Comparison of ENCODE assay signal across 10 cellular contexts in genomic region chr14:76546426-76547221, GRCh38.
DNase-seq lines count a peak whose midpoint lies in the region; ATAC-seq and TF ChIP-seq lines count a peak whose summit lies in the region.
"Had no signal": no experiment of that assay in that cellular context is flagged by ENCODE, and none has a peak within 500 bp of the region (broad histone marks: within the 10 kb centered on the region; RNA-seq: fewer than 3 reads in every experiment).

No MANE protein-coding gene starts in this region.

- TF ChIP-seq POLR2A in esophagus squamous epithelium (IDR thresholded peaks at IDR 0.05), result no peak

- peaks cover 1% of the 10 kb centered on the region for H3K27me3 Mint-ChIP-seq in GM23338 (ENCODE audit: insufficient read depth, low read depth, poor library complexity)
- peaks cover 7% of the 10 kb centered on the region for H3K27me3 Mint-ChIP-seq in type B pancreatic cell

- DNase-seq in Caki2 (ENCODE audit: low read depth) (peak; percentile 13), GM23338 (ENCODE audit: low spot score) (peak; percentile 87), NOMO-1 treated with dmso at 0.1 percent for 144 hours (lab: John Stamatoyannopoulos, UW; ENCODE audit: unreplicated experiment) (peak; percentile 11), esophagus squamous epithelium (lab: John Stamatoyannopoulos, UW) (no peak), type B pancreatic cell (ENCODE audit: extremely low spot score, unreplicated experiment) (no peak), mucosa of gallbladder (ENCODE audit: low spot score) (no peak), T-helper 9 cell (no peak)

- H3K4me3 ChIP-seq in GM23338 (no peak overlapping the region), esophagus squamous epithelium (no peak overlapping the region)
- H3K4me3 ChIP-seq: SK-N-MC had no signal

- H3K4me1 Mint-ChIP-seq in GM23338, result peaks cover 19% of the 10 kb centered on the region
- peaks cover 21% of the 10 kb centered on the region for H3K4me1 Mint-ChIP-seq in type B pancreatic cell (ENCODE audit: unreplicated experiment)
- H3K4me1 Mint-ChIP-seq: memory B cell had no signal

- no peaks in the 10 kb centered on the region for H4K20me1 ChIP-seq in GM23338 (replicated peaks; ENCODE audit: insufficient read depth)

- no peak overlapping the region for H2AFZ ChIP-seq in GM23338

- H3F3A ChIP-seq in GM23338 (replicated peaks; ENCODE audit: low read depth), result no peaks in the 10 kb centered on the region

- H3K4me3 Mint-ChIP-seq in GM23338 (no peak overlapping the region), type B pancreatic cell (no peak overlapping the region)
- H3K4me3 Mint-ChIP-seq: memory B cell had no signal

- H3K4me1 ChIP-seq in GM23338 (ENCODE audit: insufficient read depth) (peaks cover 11% of the 10 kb centered on the region), esophagus squamous epithelium (peaks cover 0 to 24% (median 3%) of the 10 kb centered on the region in 3 donors)

- H3K27me3 ChIP-seq in GM23338 (ENCODE audit: insufficient read depth) (no peaks in the 10 kb centered on the region), esophagus squamous epithelium (peaks cover 0 to 33% (median 0%) of the 10 kb centered on the region in 4 donors)

- H3K9me2 ChIP-seq in GM23338 (ENCODE audit: insufficient read depth), result no peaks in the 10 kb centered on the region

- TF ChIP-seq CTCF in GM23338 (conservative IDR thresholded peaks at IDR 0.05; ENCODE audit: low read depth in 2 of 2) (peak; percentile 91), esophagus squamous epithelium (IDR thresholded peaks at IDR 0.05) (peak in 4 of 6 experiments; percentile 11 to 60 (median 24)), type B pancreatic cell (conservative IDR thresholded peaks at IDR 0.05) (peak; percentile 80)

- no peaks in the 10 kb centered on the region for H3K9me3 ChIP-seq in esophagus squamous epithelium

- intact Hi-C loops in esophagus squamous epithelium (cut with DNase I), result no loop called here

- H3K27ac Mint-ChIP-seq in GM23338, result no peak overlapping the region
- H3K27ac Mint-ChIP-seq in type B pancreatic cell, result no peak overlapping the region
- H3K27ac Mint-ChIP-seq: memory B cell had no signal

- H3K36me3 Mint-ChIP-seq in GM23338 (ENCODE audit: low read depth), result no peaks in the 10 kb centered on the region
- H3K36me3 Mint-ChIP-seq in type B pancreatic cell, result no peaks in the 10 kb centered on the region
- H3K36me3 Mint-ChIP-seq: memory B cell had no signal

- H3K9me3 Mint-ChIP-seq in GM23338 (no peaks in the 10 kb centered on the region), type B pancreatic cell (no peaks in the 10 kb centered on the region)
- H3K9me3 Mint-ChIP-seq: memory B cell had no signal

- H3K27ac ChIP-seq in GM23338 (ENCODE audit: low read depth) (no peak overlapping the region), esophagus squamous epithelium (no peak overlapping the region)
- H3K27ac ChIP-seq: SK-N-MC had no signal

- ATAC-seq in GM23338 (peak; percentile 88), GM18907 (IDR thresholded peaks at IDR 0.05; ENCODE audit: unreplicated experiment) (no peak)

- no peak overlapping the region for H3K4me2 ChIP-seq in GM23338

- H3K36me3 ChIP-seq in GM23338 (ENCODE audit: insufficient read depth) (no peaks in the 10 kb centered on the region), esophagus squamous epithelium (no peaks in the 10 kb centered on the region)

- in situ Hi-C loops in Caki2 (cut with HindIII; ENCODE audit: low pct_unique_long_range_greater_than_20kb, low sequenced_read_pairs), result no loop called here

- 55 to 67% methylated on average over 8 to 9 of the region's 10 CpGs for WGBS in esophagus squamous epithelium, 2 donors

- no peaks in the 10 kb centered on the region for H3K79me2 ChIP-seq in GM23338 (replicated peaks; ENCODE audit: insufficient read depth)

TF ChIP-seq in GM23338, 12 proteins besides CTCF, POLR2A, EP300 and RAD21:
- TF ChIP-seq CREB1 (CRISPR knock-in tag; IDR thresholded peaks at IDR 0.05; ENCODE audit: low read depth), result 0 out of 2 replicates have a peak, but pooled peaks have one; percentile 28
- TF ChIP-seq ZNF462 (CRISPR knock-in tag; IDR thresholded peaks at IDR 0.05), result no peak
TF ChIP-seq in GM23338: peak in this region for 1.

Comparison
In these comparisons a context has a peak if more than half of its experiments do, and no peak if none do; other contexts are left out.
1. DNase-seq: peak in Caki2 (single experiment), GM23338 (single experiment) and NOMO-1 treated with dmso at 0.1 percent for 144 hours (single experiment); none in esophagus squamous epithelium (single experiment), type B pancreatic cell (single experiment), mucosa of gallbladder (single experiment) and T-helper 9 cell (single experiment).
2. CTCF ChIP-seq: peak in every context shown above with its lines; median percentile 91 in GM23338; 80 in type B pancreatic cell; 24 in esophagus squamous epithelium.